Comparison of ENCODE assay signal across 23 cellular contexts in genomic region chr1:117809764-117810163, GRCh38.
"Had no signal": no experiment of that assay in that cellular context is flagged by ENCODE, and none has a peak within 500 bp of the region (broad histone marks: within the 10 kb centered on the region; RNA-seq: fewer than 3 reads in every experiment).

No MANE protein-coding gene starts in this region.

- H3K9me3 Mint-ChIP-seq: activated B cell treated with CpG ODN at 0.5 μM for 24 hours; activated CD8-positive, alpha-beta T cell treated with anti-CD3 and anti-CD28 coated beads for 36 hours; dendritic cell treated with granulocyte-macrophage colony-stimulating factor and Interleukin-4, amounts not matched to agents 40 ng/mL and 50 ng/mL, for 4 days; neural progenitor cell; T-helper 2 cell treated with Interferon-gamma antibody and Interleukin-4, amounts not matched to agents 5 μg/mL and 100 μg/mL, for 36 hours had no signal

- H3K27ac ChIP-seq: brain microvascular endothelial cell, epithelial cell of prostate, neural progenitor cell, parathyroid adenoma had no signal

- H2AFZ ChIP-seq: neural progenitor cell, parathyroid adenoma had no signal

- H3K4me1 Mint-ChIP-seq: activated B cell treated with CpG ODN at 0.5 μM for 24 hours, naive B cell, neural progenitor cell had no signal

- H3K4me1 ChIP-seq: neural progenitor cell, parathyroid adenoma had no signal

- H3K9ac ChIP-seq: neural progenitor cell, parathyroid adenoma had no signal

- H3K36me3 Mint-ChIP-seq: activated naive CD8-positive, alpha-beta T cell; naive B cell; neural progenitor cell; type B pancreatic cell had no signal

- H3K4me3 Mint-ChIP-seq: activated B cell treated with CpG ODN at 0.5 μM for 24 hours; activated CD8-positive, alpha-beta T cell treated with anti-CD3 and anti-CD28 coated beads for 36 hours; activated naive CD8-positive, alpha-beta T cell; dendritic cell treated with granulocyte-macrophage colony-stimulating factor and Interleukin-4, amounts not matched to agents 40 ng/mL and 50 ng/mL, for 4 days; naive B cell; neural progenitor cell; T-helper 2 cell treated with Interferon-gamma antibody and Interleukin-4, amounts not matched to agents 5 μg/mL and 100 μg/mL, for 36 hours; type B pancreatic cell had no signal

- H3K4me3 ChIP-seq: neural progenitor cell had no signal

- H3K27ac Mint-ChIP-seq: activated B cell treated with CpG ODN at 0.5 μM for 24 hours; activated CD8-positive, alpha-beta T cell treated with anti-CD3 and anti-CD28 coated beads for 36 hours; activated naive CD8-positive, alpha-beta T cell; dendritic cell treated with granulocyte-macrophage colony-stimulating factor and Interleukin-4, amounts not matched to agents 40 ng/mL and 50 ng/mL, for 4 days; naive B cell; neural progenitor cell; T-helper 2 cell treated with Interferon-gamma antibody and Interleukin-4, amounts not matched to agents 5 μg/mL and 100 μg/mL, for 36 hours; type B pancreatic cell had no signal

- DNase-seq: activated B cell treated with CpG ODN at 0.5 μM for 24 hours; activated CD4-positive, alpha-beta T cell treated with anti-CD3 and anti-CD28 coated beads for 48 hours; activated CD8-positive, alpha-beta memory T cell treated with anti-CD3 and anti-CD28 coated beads, Interleukin-2, amount 50 U/mL, for 4 hours; activated CD8-positive, alpha-beta T cell treated with anti-CD3 and anti-CD28 coated beads for 36 hours; activated gamma-delta T cell; activated T-cell treated with anti-CD3 and anti-CD28 coated beads, Interleukin-2, amount 50 U/mL, for 48 hours; brain microvascular endothelial cell; cerebellar nuclear complex; effector memory CD4-positive, alpha-beta T cell; islet precursor cell; naive B cell; stimulated activated CD4-positive, alpha-beta T cell treated with anti-CD3 and anti-CD28 coated beads, Interleukin-15, amount 100 ng/mL, for 24 hours; stimulated activated CD4-positive, alpha-beta T cell treated with anti-CD3 and anti-CD28 coated beads, Interleukin-4, amount 100 ng/mL, for 24 hours; stimulated activated naive CD4-positive, alpha-beta T cell treated with Interleukin-2 at 50 U/mL for 16 hours; substantia nigra had no signal

- H3K27me3 Mint-ChIP-seq: type B pancreatic cell had no signal

- H3K36me3 ChIP-seq: brain microvascular endothelial cell, neural progenitor cell had no signal

- H3K4me2 ChIP-seq: neural progenitor cell had no signal

- ATAC-seq: activated CD8-positive, alpha-beta T cell treated with anti-CD3 and anti-CD28 coated beads for 36 hours; left lobe of liver had no signal

- H3K27me3 ChIP-seq: brain microvascular endothelial cell, neural progenitor cell had no signal

- H3K79me2 ChIP-seq: parathyroid adenoma had no signal
